2 cellular contexts compared by ENCODE assay signal in genomic region chr16:56423584-56424403, GRCh38.
TF ChIP-seq lines count a peak whose summit lies in the region.

No MANE protein-coding gene starts in this region.

TF ChIP-seq in GM12878, 131 proteins besides CTCF, POLR2A, EP300 and RAD21:
- no peak for TF ChIP-seq POLR2AphosphoS2 (IDR thresholded peaks at IDR 0.05; ENCODE audit: low read depth, low read length)
- no peak for TF ChIP-seq PAX8 (IDR thresholded peaks at IDR 0.05)
- no peak for TF ChIP-seq BHLHE40 (IDR thresholded peaks at IDR 0.05; ENCODE audit: borderline replicate concordance in 1 of 2, low read depth in 2 of 2, low read length in 1 of 2)
- TF ChIP-seq, protein P1, sequence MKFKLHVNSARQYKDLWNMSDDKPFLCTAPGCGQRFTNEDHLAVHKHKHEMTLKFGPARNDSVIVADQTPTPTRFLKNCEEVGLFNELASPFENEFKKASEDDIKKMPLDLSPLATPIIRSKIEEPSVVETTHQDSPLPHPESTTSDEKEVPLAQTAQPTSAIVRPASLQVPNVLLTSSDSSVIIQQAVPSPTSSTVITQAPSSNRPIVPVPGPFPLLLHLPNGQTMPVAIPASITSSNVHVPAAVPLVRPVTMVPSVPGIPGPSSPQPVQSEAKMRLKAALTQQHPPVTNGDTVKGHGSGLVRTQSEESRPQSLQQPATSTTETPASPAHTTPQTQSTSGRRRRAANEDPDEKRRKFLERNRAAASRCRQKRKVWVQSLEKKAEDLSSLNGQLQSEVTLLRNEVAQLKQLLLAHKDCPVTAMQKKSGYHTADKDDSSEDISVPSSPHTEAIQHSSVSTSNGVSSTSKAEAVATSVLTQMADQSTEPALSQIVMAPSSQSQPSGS (IDR thresholded peaks at IDR 0.05; ENCODE audit: low read length): peak; percentile 48; the same call in 1 of the 2 replicates
- TF ChIP-seq, protein P2, sequence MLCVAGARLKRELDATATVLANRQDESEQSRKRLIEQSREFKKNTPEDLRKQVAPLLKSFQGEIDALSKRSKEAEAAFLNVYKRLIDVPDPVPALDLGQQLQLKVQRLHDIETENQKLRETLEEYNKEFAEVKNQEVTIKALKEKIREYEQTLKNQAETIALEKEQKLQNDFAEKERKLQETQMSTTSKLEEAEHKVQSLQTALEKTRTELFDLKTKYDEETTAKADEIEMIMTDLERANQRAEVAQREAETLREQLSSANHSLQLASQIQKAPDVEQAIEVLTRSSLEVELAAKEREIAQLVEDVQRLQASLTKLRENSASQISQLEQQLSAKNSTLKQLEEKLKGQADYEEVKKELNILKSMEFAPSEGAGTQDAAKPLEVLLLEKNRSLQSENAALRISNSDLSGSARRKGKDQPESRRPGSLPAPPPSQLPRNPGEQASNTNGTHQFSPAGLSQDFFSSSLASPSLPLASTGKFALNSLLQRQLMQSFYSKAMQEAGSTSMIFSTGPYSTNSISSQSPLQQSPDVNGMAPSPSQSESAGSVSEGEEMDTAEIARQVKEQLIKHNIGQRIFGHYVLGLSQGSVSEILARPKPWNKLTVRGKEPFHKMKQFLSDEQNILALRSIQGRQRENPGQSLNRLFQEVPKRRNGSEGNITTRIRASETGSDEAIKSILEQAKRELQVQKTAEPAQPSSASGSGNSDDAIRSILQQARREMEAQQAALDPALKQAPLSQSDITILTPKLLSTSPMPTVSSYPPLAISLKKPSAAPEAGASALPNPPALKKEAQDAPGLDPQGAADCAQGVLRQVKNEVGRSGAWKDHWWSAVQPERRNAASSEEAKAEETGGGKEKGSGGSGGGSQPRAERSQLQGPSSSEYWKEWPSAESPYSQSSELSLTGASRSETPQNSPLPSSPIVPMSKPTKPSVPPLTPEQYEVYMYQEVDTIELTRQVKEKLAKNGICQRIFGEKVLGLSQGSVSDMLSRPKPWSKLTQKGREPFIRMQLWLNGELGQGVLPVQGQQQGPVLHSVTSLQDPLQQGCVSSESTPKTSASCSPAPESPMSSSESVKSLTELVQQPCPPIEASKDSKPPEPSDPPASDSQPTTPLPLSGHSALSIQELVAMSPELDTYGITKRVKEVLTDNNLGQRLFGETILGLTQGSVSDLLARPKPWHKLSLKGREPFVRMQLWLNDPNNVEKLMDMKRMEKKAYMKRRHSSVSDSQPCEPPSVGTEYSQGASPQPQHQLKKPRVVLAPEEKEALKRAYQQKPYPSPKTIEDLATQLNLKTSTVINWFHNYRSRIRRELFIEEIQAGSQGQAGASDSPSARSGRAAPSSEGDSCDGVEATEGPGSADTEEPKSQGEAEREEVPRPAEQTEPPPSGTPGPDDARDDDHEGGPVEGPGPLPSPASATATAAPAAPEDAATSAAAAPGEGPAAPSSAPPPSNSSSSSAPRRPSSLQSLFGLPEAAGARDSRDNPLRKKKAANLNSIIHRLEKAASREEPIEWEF (IDR thresholded peaks at IDR 0.05; ENCODE audit: insufficient replicate concordance, low read depth, low read length): peak; percentile 53
- TF ChIP-seq PAX5 (IDR thresholded peaks at IDR 0.05; ENCODE audit: borderline replicate concordance, low read depth, low read length): no peak
- TF ChIP-seq HDGF (IDR thresholded peaks at IDR 0.05): no peak
- TF ChIP-seq, protein P3, sequence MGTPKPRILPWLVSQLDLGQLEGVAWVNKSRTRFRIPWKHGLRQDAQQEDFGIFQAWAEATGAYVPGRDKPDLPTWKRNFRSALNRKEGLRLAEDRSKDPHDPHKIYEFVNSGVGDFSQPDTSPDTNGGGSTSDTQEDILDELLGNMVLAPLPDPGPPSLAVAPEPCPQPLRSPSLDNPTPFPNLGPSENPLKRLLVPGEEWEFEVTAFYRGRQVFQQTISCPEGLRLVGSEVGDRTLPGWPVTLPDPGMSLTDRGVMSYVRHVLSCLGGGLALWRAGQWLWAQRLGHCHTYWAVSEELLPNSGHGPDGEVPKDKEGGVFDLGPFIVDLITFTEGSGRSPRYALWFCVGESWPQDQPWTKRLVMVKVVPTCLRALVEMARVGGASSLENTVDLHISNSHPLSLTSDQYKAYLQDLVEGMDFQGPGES (IDR thresholded peaks at IDR 0.05): no peak
- no peak for TF ChIP-seq SMAD1 (IDR thresholded peaks at IDR 0.05; ENCODE audit: low read depth, partially characterized antibody)
- TF ChIP-seq RUNX3 (IDR thresholded peaks at IDR 0.05; ENCODE audit: low read length): 0 out of 2 replicates have a peak, but pooled peaks have one; percentile 5
- no peak for TF ChIP-seq NFXL1 (IDR thresholded peaks at IDR 0.05; ENCODE audit: borderline replicate concordance)
- no peak for TF ChIP-seq SPI1 (IDR thresholded peaks at IDR 0.05; ENCODE audit: borderline replicate concordance, insufficient read depth, low read depth, low read length)

TF ChIP-seq in liver, 16 proteins besides CTCF, POLR2A, EP300 and RAD21:
- no peak for TF ChIP-seq FOXA1 (IDR thresholded peaks at IDR 0.05)
- no peak for TF ChIP-seq MAX (IDR thresholded peaks at IDR 0.05)
- peak; percentile 10 for TF ChIP-seq SP1 (IDR thresholded peaks at IDR 0.05)
- TF ChIP-seq, protein P4, sequence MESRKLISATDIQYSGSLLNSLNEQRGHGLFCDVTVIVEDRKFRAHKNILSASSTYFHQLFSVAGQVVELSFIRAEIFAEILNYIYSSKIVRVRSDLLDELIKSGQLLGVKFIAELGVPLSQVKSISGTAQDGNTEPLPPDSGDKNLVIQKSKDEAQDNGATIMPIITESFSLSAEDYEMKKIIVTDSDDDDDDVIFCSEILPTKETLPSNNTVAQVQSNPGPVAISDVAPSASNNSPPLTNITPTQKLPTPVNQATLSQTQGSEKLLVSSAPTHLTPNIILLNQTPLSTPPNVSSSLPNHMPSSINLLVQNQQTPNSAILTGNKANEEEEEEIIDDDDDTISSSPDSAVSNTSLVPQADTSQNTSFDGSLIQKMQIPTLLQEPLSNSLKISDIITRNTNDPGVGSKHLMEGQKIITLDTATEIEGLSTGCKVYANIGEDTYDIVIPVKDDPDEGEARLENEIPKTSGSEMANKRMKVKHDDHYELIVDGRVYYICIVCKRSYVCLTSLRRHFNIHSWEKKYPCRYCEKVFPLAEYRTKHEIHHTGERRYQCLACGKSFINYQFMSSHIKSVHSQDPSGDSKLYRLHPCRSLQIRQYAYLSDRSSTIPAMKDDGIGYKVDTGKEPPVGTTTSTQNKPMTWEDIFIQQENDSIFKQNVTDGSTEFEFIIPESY (IDR thresholded peaks at IDR 0.05): no peak
- no peak for TF ChIP-seq TAF1 (conservative IDR thresholded peaks at IDR 0.05)
- TF ChIP-seq, protein P5, sequence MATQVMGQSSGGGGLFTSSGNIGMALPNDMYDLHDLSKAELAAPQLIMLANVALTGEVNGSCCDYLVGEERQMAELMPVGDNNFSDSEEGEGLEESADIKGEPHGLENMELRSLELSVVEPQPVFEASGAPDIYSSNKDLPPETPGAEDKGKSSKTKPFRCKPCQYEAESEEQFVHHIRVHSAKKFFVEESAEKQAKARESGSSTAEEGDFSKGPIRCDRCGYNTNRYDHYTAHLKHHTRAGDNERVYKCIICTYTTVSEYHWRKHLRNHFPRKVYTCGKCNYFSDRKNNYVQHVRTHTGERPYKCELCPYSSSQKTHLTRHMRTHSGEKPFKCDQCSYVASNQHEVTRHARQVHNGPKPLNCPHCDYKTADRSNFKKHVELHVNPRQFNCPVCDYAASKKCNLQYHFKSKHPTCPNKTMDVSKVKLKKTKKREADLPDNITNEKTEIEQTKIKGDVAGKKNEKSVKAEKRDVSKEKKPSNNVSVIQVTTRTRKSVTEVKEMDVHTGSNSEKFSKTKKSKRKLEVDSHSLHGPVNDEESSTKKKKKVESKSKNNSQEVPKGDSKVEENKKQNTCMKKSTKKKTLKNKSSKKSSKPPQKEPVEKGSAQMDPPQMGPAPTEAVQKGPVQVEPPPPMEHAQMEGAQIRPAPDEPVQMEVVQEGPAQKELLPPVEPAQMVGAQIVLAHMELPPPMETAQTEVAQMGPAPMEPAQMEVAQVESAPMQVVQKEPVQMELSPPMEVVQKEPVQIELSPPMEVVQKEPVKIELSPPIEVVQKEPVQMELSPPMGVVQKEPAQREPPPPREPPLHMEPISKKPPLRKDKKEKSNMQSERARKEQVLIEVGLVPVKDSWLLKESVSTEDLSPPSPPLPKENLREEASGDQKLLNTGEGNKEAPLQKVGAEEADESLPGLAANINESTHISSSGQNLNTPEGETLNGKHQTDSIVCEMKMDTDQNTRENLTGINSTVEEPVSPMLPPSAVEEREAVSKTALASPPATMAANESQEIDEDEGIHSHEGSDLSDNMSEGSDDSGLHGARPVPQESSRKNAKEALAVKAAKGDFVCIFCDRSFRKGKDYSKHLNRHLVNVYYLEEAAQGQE (IDR thresholded peaks at IDR 0.05): peak; percentile 23
- TF ChIP-seq YY1 (IDR thresholded peaks at IDR 0.05): peak; percentile 47
- no peak for TF ChIP-seq ATF3 (IDR thresholded peaks at IDR 0.05)
- TF ChIP-seq FOXA2 (IDR thresholded peaks at IDR 0.05): peak; percentile 46
- TF ChIP-seq NR2F2 (IDR thresholded peaks at IDR 0.05): no peak
- TF ChIP-seq HNF4G (IDR thresholded peaks at IDR 0.05): no peak
- peak in 1 of 2 donors; percentile 40 for TF ChIP-seq RXRA (IDR thresholded peaks at IDR 0.05)
- TF ChIP-seq HNF4A (conservative IDR thresholded peaks at IDR 0.05): peak; percentile 15 to 55
- no peak for TF ChIP-seq GABPA (IDR thresholded peaks at IDR 0.05 in 1 of 2, conservative IDR thresholded peaks at IDR 0.05 in 1 of 2)
TF ChIP-seq in liver: peak in this region for 6.
